In the genomic region with DNA sequence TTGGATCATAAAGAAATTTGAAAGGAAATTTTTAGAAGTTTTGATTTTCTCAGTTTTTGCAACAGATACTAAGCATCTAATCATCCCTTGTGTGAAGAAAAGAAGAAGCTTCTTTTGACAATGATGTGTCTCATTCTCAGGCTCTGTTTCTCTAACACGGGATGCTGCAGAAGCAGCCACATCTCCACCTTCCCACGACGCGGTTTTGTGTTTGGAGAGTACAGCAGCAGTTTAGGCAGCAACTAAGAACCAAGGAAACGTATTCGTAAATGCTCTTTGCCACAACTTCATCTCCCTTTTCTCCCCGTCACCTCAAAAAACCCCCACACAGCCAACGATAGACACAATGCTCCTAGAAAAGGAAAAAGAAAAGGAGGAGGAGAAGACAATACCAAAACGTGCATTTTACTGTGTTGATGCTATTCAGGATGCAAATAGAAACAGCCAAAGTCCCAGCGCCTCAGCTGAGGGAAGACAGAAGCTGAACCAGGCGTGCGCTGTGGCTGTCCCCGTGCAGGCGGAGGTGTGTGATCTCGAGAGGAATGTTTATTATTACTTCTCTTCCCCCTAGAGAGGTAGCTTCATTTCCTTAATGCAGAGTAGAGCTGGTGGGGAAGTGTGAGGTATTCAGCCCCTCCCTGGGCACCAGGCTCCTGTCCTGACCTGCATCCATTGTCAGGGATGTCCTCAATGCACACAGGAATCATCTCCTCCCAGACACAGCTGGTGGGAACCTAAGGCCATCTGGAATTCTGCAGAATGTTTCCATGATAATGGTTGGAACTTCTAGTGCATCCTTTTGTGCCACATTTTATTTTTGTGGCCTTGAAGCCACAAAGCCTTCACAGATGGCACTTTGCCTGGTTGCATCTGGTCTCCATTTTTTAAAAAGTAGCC, we compare ENCODE assay signal across 20 cellular contexts.
A peak's percentile ranks its signal among the peaks of the same experiment; 100 is the strongest.
DNase-seq lines count a peak whose midpoint lies in the region; ATAC-seq and TF ChIP-seq lines count a peak whose summit lies in the region.
"Had no signal": no experiment of that assay in that cellular context is flagged by ENCODE, and none has a peak within 500 bp of the region (broad histone marks: within the 10 kb centered on the region; RNA-seq: fewer than 3 reads in every experiment).

No MANE protein-coding gene starts in this region.

- peak overlapping the region; percentile 13 for H2AFZ ChIP-seq in fibroblast of lung (ENCODE audit: low read length)

- ATAC-seq in activated B cell treated with CpG ODN at 0.5 μM for 24 hours (ENCODE audit: low read depth), result peak; percentile 56
- ATAC-seq in HG03457 (IDR thresholded peaks at IDR 0.05; ENCODE audit: unreplicated experiment), result no peak
- ATAC-seq: pancreas had no signal

- H3K4me3 ChIP-seq in fibroblast of lung (replicated peaks in 1 of 4; ENCODE audit: control extremely low read depth in 1 of 4, insufficient read depth in 1 of 4, low read depth in 3 of 4, low read length in 4 of 4), result no peak overlapping the region
- H3K4me3 ChIP-seq: coronary artery, pancreas had no signal

- intact Hi-C loops in activated B cell treated with CpG ODN at 0.5 μM for 24 hours (cut with micrococcal nuclease), result no loop called here

- H3K79me2 ChIP-seq in fibroblast of lung (ENCODE audit: control insufficient read depth, insufficient read depth, low read length), result no peaks in the 10 kb centered on the region

- no peak for DNase-seq in activated naive CD4-positive, alpha-beta T cell treated with anti-CD3 and anti-CD28 coated beads, Interleukin-2, amount 10 ng/mL, durations not matched to agents 7 days and 5 days
- no peak for DNase-seq in activated naive CD4-positive, alpha-beta T cell treated with Interleukin-2 at 50 U/mL for 16 hours
- no peak for DNase-seq in activated B cell treated with CpG ODN at 0.5 μM for 24 hours
- no peak for DNase-seq in fibroblast of lung (ENCODE audit: low read depth in 2 of 2)
- no peak for DNase-seq in T-helper 9 cell
- no peak for DNase-seq in epidermal melanocyte (ENCODE audit: insufficient read length, low spot score)
- no peak for DNase-seq in KG1 (lab: John Stamatoyannopoulos, UW)
- DNase-seq: activated CD4-positive, alpha-beta T cell treated with anti-CD3 and anti-CD28 coated beads, Interleukin-2, amount 10 ng/mL, durations not matched to agents 7 days and 5 days; hippocampal formation; kidney; NCI-H1092 treated with DMSO at 0.1 percent for 48 hours; NCI-H2081 treated with DMSO at 0.1 percent for 48 hours; pancreas; RPMI8226; substantia nigra had no signal

- H3K9ac ChIP-seq in fibroblast of lung (ENCODE audit: insufficient read depth, low read length), result no peak overlapping the region

- no peak for TF ChIP-seq CTCF in activated B cell treated with CpG ODN at 0.5 μM for 24 hours (IDR thresholded peaks at IDR 0.05)
- TF ChIP-seq CTCF in fibroblast of lung (conservative IDR thresholded peaks at IDR 0.05 in 1 of 2, IDR thresholded peaks at IDR 0.05 in 1 of 2; ENCODE audit: low read depth in 1 of 2, low read length in 2 of 2), result no peak

- no peaks in the 10 kb centered on the region for H3K9me3 ChIP-seq in fibroblast of lung (ENCODE audit: control insufficient read depth, insufficient read depth, low read depth, low read length)
- H3K9me3 ChIP-seq: pancreas had no signal

- no peaks in the 10 kb centered on the region for H3K36me3 Mint-ChIP-seq in activated naive CD4-positive, alpha-beta T cell treated with anti-CD3 and anti-CD28 coated beads, Interleukin-2, amount 10 ng/mL, durations not matched to agents 7 days and 5 days
- no peaks in the 10 kb centered on the region for H3K36me3 Mint-ChIP-seq in activated B cell treated with CpG ODN at 0.5 μM for 24 hours (ENCODE audit: low read depth)
- H3K36me3 Mint-ChIP-seq: activated naive CD4-positive, alpha-beta T cell treated with anti-CD3 and anti-CD28 coated beads, Interleukin-2, amount 50 U/mL, for 24 hours; brain; CD14-positive monocyte had no signal

- H4K20me1 ChIP-seq in fibroblast of lung (ENCODE audit: control insufficient read depth, extremely low read depth, insufficient read depth, low read length), result no peaks in the 10 kb centered on the region

- no peaks in the 10 kb centered on the region for H3K4me1 ChIP-seq in fibroblast of lung (ENCODE audit: control insufficient read depth, extremely low read depth, insufficient read depth, low read length)

- H3K27ac ChIP-seq in fibroblast of lung (ENCODE audit: insufficient read depth, low read length), result no peak overlapping the region
- H3K27ac ChIP-seq: coronary artery, pancreas had no signal

- CTCF ChIA-PET in activated naive CD4-positive, alpha-beta T cell treated with anti-CD3 and anti-CD28 coated beads, Interleukin-2, amount 10 ng/mL, durations not matched to agents 7 days and 5 days (lab: Charles Lee), result interaction anchor here (1.1 to 2.8 kb wide), 2 partner anchors 8 to 10 kb away, joined by 4 to 13 read pairs; no protein-coding TSS in a partner anchor
- CTCF ChIA-PET in activated B cell treated with CpG ODN at 0.5 μM for 24 hours (lab: Charles Lee), result no interaction called here

- H3K36me3 ChIP-seq in fibroblast of lung (ENCODE audit: control insufficient read depth, insufficient read depth, low read length), result no peaks in the 10 kb centered on the region
- H3K36me3 ChIP-seq: pancreas had no signal

- H3K4me1 Mint-ChIP-seq in activated naive CD4-positive, alpha-beta T cell treated with anti-CD3 and anti-CD28 coated beads, Interleukin-2, amount 10 ng/mL, durations not matched to agents 7 days and 5 days, result peaks cover 52% of the 10 kb centered on the region
- H3K4me1 Mint-ChIP-seq in activated B cell treated with CpG ODN at 0.5 μM for 24 hours, result peaks cover 23% of the 10 kb centered on the region
- H3K4me1 Mint-ChIP-seq: CD14-positive monocyte had no signal

- no peak overlapping the region for H3K4me2 ChIP-seq in fibroblast of lung (ENCODE audit: extremely low read depth, insufficient read depth, low read length)

- POLR2A ChIA-PET in activated B cell treated with CpG ODN at 0.5 μM for 24 hours (lab: Charles Lee), result interaction anchor here (0.8 to 1.8 kb wide), 2 partner anchors 83 to 174 kb away, joined by 3 to 12 read pairs; a partner anchor contains a TSS

- no peaks in the 10 kb centered on the region for H3K27me3 Mint-ChIP-seq in activated naive CD4-positive, alpha-beta T cell treated with anti-CD3 and anti-CD28 coated beads, Interleukin-2, amount 10 ng/mL, durations not matched to agents 7 days and 5 days
- no peaks in the 10 kb centered on the region for H3K27me3 Mint-ChIP-seq in activated B cell treated with CpG ODN at 0.5 μM for 24 hours
- H3K27me3 Mint-ChIP-seq: activated CD4-positive, alpha-beta T cell treated with anti-CD3 and anti-CD28 coated beads, Interleukin-2, amount 10 ng/mL, durations not matched to agents 7 days and 5 days; activated naive CD4-positive, alpha-beta T cell treated with anti-CD3 and anti-CD28 coated beads, Interleukin-2, amount 50 U/mL, for 24 hours; brain had no signal

- peak overlapping the region; percentile 88 for H3K27ac Mint-ChIP-seq in activated naive CD4-positive, alpha-beta T cell treated with anti-CD3 and anti-CD28 coated beads, Interleukin-2, amount 10 ng/mL, durations not matched to agents 7 days and 5 days
- H3K27ac Mint-ChIP-seq in activated B cell treated with CpG ODN at 0.5 μM for 24 hours, result no peak overlapping the region
- H3K27ac Mint-ChIP-seq: activated naive CD4-positive, alpha-beta T cell treated with anti-CD3 and anti-CD28 coated beads, Interleukin-2, amount 50 U/mL, for 24 hours; brain; CD14-positive monocyte had no signal

- no peaks in the 10 kb centered on the region for H3K9me3 Mint-ChIP-seq in activated naive CD4-positive, alpha-beta T cell treated with anti-CD3 and anti-CD28 coated beads, Interleukin-2, amount 10 ng/mL, durations not matched to agents 7 days and 5 days
- no peaks in the 10 kb centered on the region for H3K9me3 Mint-ChIP-seq in activated B cell treated with CpG ODN at 0.5 μM for 24 hours
- H3K9me3 Mint-ChIP-seq: activated naive CD4-positive, alpha-beta T cell treated with anti-CD3 and anti-CD28 coated beads, Interleukin-2, amount 50 U/mL, for 24 hours; brain; CD14-positive monocyte had no signal

- H3K27me3 ChIP-seq in fibroblast of lung (ENCODE audit: control insufficient read depth, insufficient read depth, low read length), result no peaks in the 10 kb centered on the region
- H3K27me3 ChIP-seq: pancreas had no signal

- H3K4me3 Mint-ChIP-seq in activated naive CD4-positive, alpha-beta T cell treated with anti-CD3 and anti-CD28 coated beads, Interleukin-2, amount 10 ng/mL, durations not matched to agents 7 days and 5 days, result peak overlapping the region; percentile 22
- peak overlapping the region; percentile 3 for H3K4me3 Mint-ChIP-seq in activated B cell treated with CpG ODN at 0.5 μM for 24 hours
- H3K4me3 Mint-ChIP-seq: activated CD4-positive, alpha-beta T cell treated with anti-CD3 and anti-CD28 coated beads, Interleukin-2, amount 10 ng/mL, durations not matched to agents 7 days and 5 days; activated naive CD4-positive, alpha-beta T cell treated with anti-CD3 and anti-CD28 coated beads, Interleukin-2, amount 50 U/mL, for 24 hours; brain; CD14-positive monocyte had no signal
